Comparison of ENCODE assay signal across 1 cellular context in genomic region chr21:41765393-41765950, GRCh38.
TF ChIP-seq lines count a peak whose summit lies in the region.

No MANE protein-coding gene starts in this region.

TF ChIP-seq in GM23338, 12 proteins besides CTCF, POLR2A, EP300 and RAD21 (continued from another document):
- TF ChIP-seq REST (IDR thresholded peaks at IDR 0.05; ENCODE audit: unreplicated experiment) = no peak
